8 cellular contexts compared by ENCODE assay signal in genomic region chr6:31366693-31367470, GRCh38. TPM values are rescaled to one million over a fixed set of nuclear protein-coding genes. Genes with fewer than 3 reads are reported as not detected.
DNase-seq lines count a peak whose midpoint lies in the region; ATAC-seq and TF ChIP-seq lines count a peak whose summit lies in the region.

No MANE protein-coding gene starts in this region.

- TF ChIP-seq POLR2A in breast epithelium (IDR thresholded peaks at IDR 0.05) = no peak

- peak; percentile 100 for TF ChIP-seq CTCF in WERI-Rb-1 (IDR thresholded peaks at IDR 0.05; ENCODE audit: low read depth, low read length)
- peak; percentile 93 to 98 (median 98) for TF ChIP-seq CTCF in breast epithelium (IDR thresholded peaks at IDR 0.05)

- intact Hi-C loops in breast epithelium (cut with DNase I; ENCODE audit: low total_unique reads) = loop anchor here (10.0 kb wide), 1 partner anchor 172 kb away; no protein-coding TSS in a partner anchor

- H3K4me1 ChIP-seq in breast epithelium = no peaks in the 10 kb centered on the region

- H3K27me3 ChIP-seq in WERI-Rb-1 (ENCODE audit: insufficient read depth, low read depth, severe bottlenecking) = peaks cover 56% of the 10 kb centered on the region
- H3K27me3 ChIP-seq in breast epithelium = no peaks in the 10 kb centered on the region

- H3K36me3 ChIP-seq in WERI-Rb-1 = no peaks in the 10 kb centered on the region
- H3K36me3 ChIP-seq in breast epithelium = no peaks in the 10 kb centered on the region

- peak overlapping the region; percentile 9; the same call in 1 of the 2 replicates for H3K4me3 ChIP-seq in WERI-Rb-1 (ENCODE audit: low read depth, low read length)
- peak overlapping the region; percentile 11 to 62 (median 45) for H3K4me3 ChIP-seq in breast epithelium

- ATAC-seq in HG02852 (IDR thresholded peaks at IDR 0.05; ENCODE audit: unreplicated experiment) (peak; percentile 52), GM18498 (IDR thresholded peaks at IDR 0.05; ENCODE audit: unreplicated experiment) (no peak)

- peaks cover 3% of the 10 kb centered on the region for H3K9me3 ChIP-seq in WERI-Rb-1 (ENCODE audit: severe bottlenecking)
- H3K9me3 ChIP-seq in breast epithelium = no peaks in the 10 kb centered on the region

- H3K27ac ChIP-seq in WERI-Rb-1 (no peak overlapping the region), breast epithelium (peak overlapping the region in 1 of 2 donors; percentile 64)

- peak; percentile 92 for DNase-seq in GM03348 (ENCODE audit: low spot score)
- DNase-seq in NCI-H2107 treated with DMSO at 0.1 percent for 48 hours (lab: John Stamatoyannopoulos, UW; ENCODE audit: unreplicated experiment) = peak; percentile 38
- DNase-seq in WERI-Rb-1 = peak; percentile 96
- peak; percentile 89 for DNase-seq in breast epithelium (ENCODE audit: low spot score in 2 of 2)
- DNase-seq in iris pigment epithelial cell (ENCODE audit: low read depth) = peak; percentile 83
- DNase-seq in stimulated activated CD4-positive, alpha-beta T cell treated with anti-CD3 and anti-CD28 coated beads, Interleukin-12 subunit alpha, Interleukin-12 subunit beta, amount 100 ng/mL, for 24 hours (ENCODE audit: low read depth in 2 of 2) = peak; percentile 76 to 90

RNA-seq across cellular contexts. Expression of gene HLA-B, which starts 9.9 kb away (rescaled TPM):
- 100 to 1,000 TPM; 532 to 813 (median 727) TPM for total RNA-seq in breast epithelium

RNA-seq across cellular contexts. Expression of gene MICA, which starts 36.5 kb away (rescaled TPM):
- total RNA-seq in breast epithelium = 10 to 100 TPM; 14.9 to 28.1 (median 23.6) TPM

Comparison
In these comparisons a context has a peak if more than half of its experiments do, and no peak if none do; other contexts are left out.
1. DNase-seq: peak in every context shown above with its lines; median percentile 96 in WERI-Rb-1; 92 in GM03348; 89 in breast epithelium; 83 in iris pigment epithelial cell; 83 in stimulated activated CD4-positive, alpha-beta T cell treated with anti-CD3 and anti-CD28 coated beads, Interleukin-12 subunit alpha, Interleukin-12 subunit beta, amount 100 ng/mL, for 24 hours; 38 in NCI-H2107 treated with DMSO at 0.1 percent for 48 hours.